ENCODE assay signal across 36 cellular contexts in the genomic region with DNA sequence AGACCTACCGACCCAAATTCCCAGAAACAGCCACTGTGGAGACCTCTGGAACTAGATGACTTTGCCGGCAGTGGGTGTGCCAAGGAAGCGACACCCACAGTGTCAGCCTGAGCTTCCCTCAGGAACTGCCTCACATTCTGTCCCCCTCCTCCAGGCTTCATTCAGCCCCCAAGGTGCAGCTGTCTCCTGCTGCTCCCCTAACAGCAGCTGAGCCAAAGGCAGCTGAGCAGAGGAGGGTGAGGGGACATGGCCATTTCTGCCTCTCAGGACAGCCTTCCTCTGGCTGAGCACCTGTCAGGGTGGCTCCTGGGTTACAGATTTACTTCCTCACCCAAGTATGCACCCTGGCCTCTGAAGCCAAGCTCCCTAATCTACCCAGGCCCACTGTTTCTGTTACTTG. TPM values are rescaled to one million over a fixed set of nuclear protein-coding genes. Genes with fewer than 3 reads are reported as not detected.
"Had no signal": no experiment of that assay in that cellular context is flagged by ENCODE, and none has a peak within 500 bp of the region (broad histone marks: within the 10 kb centered on the region; RNA-seq: fewer than 3 reads in every experiment).

No MANE protein-coding gene starts in this region.

- H3K4me1 Mint-ChIP-seq: activated CD4-positive, alpha-beta memory T cell treated with anti-CD3 and anti-CD28 coated beads, Interleukin-2, amount 10 ng/mL, durations not matched to agents 7 days and 5 days; activated CD8-positive, alpha-beta memory T cell treated with anti-CD3 and anti-CD28 coated beads, Interleukin-2, amount 10 ng/mL, durations not matched to agents 7 days and 5 days; activated naive CD8-positive, alpha-beta T cell treated with anti-CD3 and anti-CD28 coated beads for 36 hours; activated T-helper 17 cell treated with anti-CD3 and anti-CD28 coated beads, Interleukin-2, amount 50 U/mL, for 72 hours had no signal

- DNase-seq: activated CD4-positive, alpha-beta memory T cell treated with anti-CD3 and anti-CD28 coated beads, Interleukin-2, amount 10 ng/mL, durations not matched to agents 7 days and 5 days; activated CD4-positive, alpha-beta T cell treated with anti-CD3 and anti-CD28 coated beads, Interleukin-2, amount 50 U/mL, for 1 hour; activated CD8-positive, alpha-beta memory T cell treated with anti-CD3 and anti-CD28 coated beads for 24 hours; activated CD8-positive, alpha-beta memory T cell treated with anti-CD3 and anti-CD28 coated beads, Interleukin-2, amount 10 ng/mL, durations not matched to agents 7 days and 5 days; activated CD8-positive, alpha-beta memory T cell treated with anti-CD3 and anti-CD28 coated beads, Interleukin-2, amount 50 U/mL, for 48 hours; activated effector memory CD4-positive, alpha-beta T cell treated with anti-CD3 and anti-CD28 coated beads, Interleukin-2, amount 50 U/mL, for 16 hours; activated naive CD4-positive, alpha-beta T cell; activated naive CD4-positive, alpha-beta T cell treated with anti-CD3 and anti-CD28 coated beads, Interleukin-2, amount 50 U/mL, for 16 hours; activated naive CD8-positive, alpha-beta T cell treated with anti-CD3 and anti-CD28 coated beads for 36 hours; activated T-cell treated with anti-CD3 and anti-CD28 coated beads, Interleukin-2, amount 50 U/mL, for 72 hours; amniotic stem cell; aorta; brain microvascular endothelial cell; central memory CD4-positive, alpha-beta T cell; Kasumi-1; KG1; MM.1S; NCI-H1092 treated with DMSO at 0.1 percent for 48 hours; NCI-H1417; NCI-H146; NCI-H187; NCI-H2029 treated with DMSO at 0.1 percent for 48 hours; NCI-H2107; NCI-H2171; NCI-H446 treated with DMSO at 0.1 percent for 48 hours; NCI-H524 treated with DMSO at 0.1 percent for 48 hours; NCI-H748 treated with DMSO at 0.1 percent for 48 hours; NK-92 treated with Interleukin-12 subunit alpha and Interleukin-12 subunit beta, amount 100 ng/mL, for 24 hours; SIG-M5; SW 1271; T-helper 1 cell; T1000 had no signal

- H3K36me3 ChIP-seq: brain microvascular endothelial cell had no signal

- H2AFZ ChIP-seq: PC-9 had no signal

- H3K4me3 ChIP-seq: PC-9 had no signal

- H3K27ac Mint-ChIP-seq: activated CD4-positive, alpha-beta memory T cell treated with anti-CD3 and anti-CD28 coated beads, Interleukin-2, amount 10 ng/mL, durations not matched to agents 7 days and 5 days; activated CD8-positive, alpha-beta memory T cell treated with anti-CD3 and anti-CD28 coated beads, Interleukin-2, amount 10 ng/mL, durations not matched to agents 7 days and 5 days; activated naive CD8-positive, alpha-beta T cell treated with anti-CD3 and anti-CD28 coated beads for 36 hours; activated T-cell treated with anti-CD3 and anti-CD28 coated beads, Interleukin-2, amount 50 U/mL, for 72 hours; activated T-helper 17 cell treated with anti-CD3 and anti-CD28 coated beads, Interleukin-2, amount 50 U/mL, for 72 hours had no signal

- H3K4me3 Mint-ChIP-seq: activated CD4-positive, alpha-beta memory T cell treated with anti-CD3 and anti-CD28 coated beads, Interleukin-2, amount 10 ng/mL, durations not matched to agents 7 days and 5 days; activated CD8-positive, alpha-beta memory T cell treated with anti-CD3 and anti-CD28 coated beads, Interleukin-2, amount 10 ng/mL, durations not matched to agents 7 days and 5 days; activated naive CD8-positive, alpha-beta T cell treated with anti-CD3 and anti-CD28 coated beads for 36 hours; activated T-cell treated with anti-CD3 and anti-CD28 coated beads, Interleukin-2, amount 50 U/mL, for 72 hours; activated T-helper 17 cell treated with anti-CD3 and anti-CD28 coated beads, Interleukin-2, amount 50 U/mL, for 72 hours had no signal

- H3K4me2 ChIP-seq: PC-9 had no signal

- H3K9me3 Mint-ChIP-seq: activated CD4-positive, alpha-beta memory T cell treated with anti-CD3 and anti-CD28 coated beads, Interleukin-2, amount 10 ng/mL, durations not matched to agents 7 days and 5 days; activated naive CD8-positive, alpha-beta T cell treated with anti-CD3 and anti-CD28 coated beads for 36 hours; activated T-cell treated with anti-CD3 and anti-CD28 coated beads, Interleukin-2, amount 50 U/mL, for 72 hours; activated T-helper 17 cell treated with anti-CD3 and anti-CD28 coated beads, Interleukin-2, amount 50 U/mL, for 72 hours had no signal

- H3K36me3 Mint-ChIP-seq: activated CD8-positive, alpha-beta memory T cell treated with anti-CD3 and anti-CD28 coated beads, Interleukin-2, amount 10 ng/mL, durations not matched to agents 7 days and 5 days; activated naive CD8-positive, alpha-beta T cell treated with anti-CD3 and anti-CD28 coated beads for 36 hours had no signal

- H3K27ac ChIP-seq: brain microvascular endothelial cell, PC-9, RWPE1 had no signal

RNA-seq across cellular contexts. Expression of a gene that starts 48.3 kb away (rescaled TPM):
- total RNA-seq: aorta, PC-9, Right ventricle myocardium inferior had no signal
- polyA plus RNA-seq: aorta had no signal
